26 cellular contexts compared by ENCODE assay signal in the genomic region with DNA sequence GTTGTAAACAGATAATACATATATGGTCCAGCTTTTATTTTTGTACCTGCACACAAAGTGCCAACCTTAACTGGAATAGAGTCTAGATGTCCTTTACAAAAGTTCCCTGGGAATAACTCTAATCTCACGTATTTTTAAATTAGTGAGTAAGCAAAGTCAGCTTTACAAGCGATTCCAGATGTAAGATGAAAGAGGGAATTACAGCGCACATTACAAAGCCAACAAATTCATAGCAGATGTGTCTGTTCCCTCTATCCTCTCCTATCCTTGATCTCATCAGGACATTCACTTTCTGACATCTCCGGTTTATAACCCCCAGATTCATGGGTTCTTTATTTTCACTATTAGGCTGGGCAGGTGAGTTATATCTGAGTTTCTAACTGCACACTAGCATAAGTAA.
"Had no signal": no experiment of that assay in that cellular context is flagged by ENCODE, and none has a peak within 500 bp of the region (broad histone marks: within the 10 kb centered on the region; RNA-seq: fewer than 3 reads in every experiment).

No MANE protein-coding gene starts in this region.

- H3K4me2 ChIP-seq: KMS-11 had no signal

- H3K9me3 ChIP-seq: ascending aorta, Peyer's patch had no signal

- DNase-seq: activated CD4-positive, alpha-beta T cell treated with anti-CD3 and anti-CD28 coated beads, Interleukin-2, amount 10 ng/mL, durations not matched to agents 24 days and 14 days; activated CD4-positive, alpha-beta T cell treated with anti-CD3 and anti-CD28 coated beads, Interleukin-2, amount 50 U/mL, for 4 hours; activated CD8-positive, alpha-beta T cell treated with anti-CD3 and anti-CD28 coated beads for 36 hours; activated effector memory CD4-positive, alpha-beta T cell treated with anti-CD3 and anti-CD28 coated beads, Interleukin-2, amount 50 U/mL, for 16 hours; activated naive CD4-positive, alpha-beta T cell treated with Interleukin-2 at 50 U/mL for 16 hours; activated naive CD8-positive, alpha-beta T cell treated with anti-CD3 and anti-CD28 coated beads, Interleukin-2, amount 10 ng/mL, durations not matched to agents 7 days and 5 days; activated T-cell treated with anti-CD3 and anti-CD28 coated beads, Interleukin-2, amount 50 U/mL, for 1 hour; activated T-cell treated with anti-CD3 and anti-CD28 coated beads, Interleukin-2, amount 50 U/mL, for 72 hours; amygdala; MM.1S; MV-4-11; NCI-H1092; NCI-H1436 treated with DMSO at 0.1 percent for 48 hours; NCI-H1694 treated with DMSO at 0.1 percent for 48 hours; NCI-H2029; NCI-H345; NCI-H524 treated with DMSO at 0.1 percent for 48 hours; PC-3; Peyer's patch; SIG-M5 had no signal

- H3K9ac ChIP-seq: KMS-11 had no signal

- H3K36me3 ChIP-seq: ascending aorta, cardiac muscle cell, Peyer's patch had no signal

- H3K4me3 ChIP-seq: ascending aorta, cardiac muscle cell, Peyer's patch had no signal

- H3K4me1 ChIP-seq: ascending aorta, Peyer's patch had no signal

- H3K27ac ChIP-seq: ascending aorta, cardiac muscle cell, KMS-11, Peyer's patch, RWPE1 had no signal

- H3K27me3 ChIP-seq: ascending aorta, cardiac muscle cell, Peyer's patch had no signal

- ATAC-seq: activated CD8-positive, alpha-beta T cell treated with anti-CD3 and anti-CD28 coated beads for 36 hours; activated T-cell treated with anti-CD3 and anti-CD28 coated beads, Interleukin-2, amount 50 U/mL, for 72 hours; activated T-helper 17 cell treated with anti-CD3 and anti-CD28 coated beads, Interleukin-2, amount 50 U/mL, for 72 hours; PC-3; Right ventricle myocardium inferior had no signal
